16 cellular contexts compared by ENCODE assay signal in the genomic region with DNA sequence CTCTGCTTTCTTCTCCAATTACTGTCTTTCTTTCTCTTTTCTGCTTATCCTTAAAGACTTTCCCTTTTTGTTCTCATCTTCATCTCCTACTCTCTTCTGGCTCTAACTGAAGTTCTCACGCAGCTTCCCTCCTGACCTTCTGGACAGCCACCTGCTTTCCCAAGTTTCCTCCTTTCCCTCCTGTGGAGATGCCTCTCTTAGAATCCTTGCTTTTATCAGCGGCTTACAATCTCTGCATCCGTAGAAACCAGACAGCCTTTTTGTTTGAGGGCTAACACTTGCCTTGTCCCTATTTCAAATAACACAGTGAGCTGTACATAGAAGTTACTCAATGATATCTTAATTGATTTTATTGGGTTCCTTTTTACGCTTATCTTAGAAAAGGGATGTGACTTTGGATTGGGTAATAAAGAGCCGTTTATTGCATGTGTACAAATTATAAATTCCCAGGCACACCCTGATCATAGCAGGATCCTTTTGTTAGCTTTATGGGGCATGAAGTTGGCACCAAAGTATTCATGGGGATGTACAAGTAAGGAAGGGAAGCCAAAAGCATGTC. TPM values are rescaled to one million over a fixed set of nuclear protein-coding genes. Genes with fewer than 3 reads are reported as not detected.
DNase-seq lines count a peak whose midpoint lies in the region; ATAC-seq and TF ChIP-seq lines count a peak whose summit lies in the region.
"Had no signal": no experiment of that assay in that cellular context is flagged by ENCODE, and none has a peak within 500 bp of the region (broad histone marks: within the 10 kb centered on the region; RNA-seq: fewer than 3 reads in every experiment).

No MANE protein-coding gene starts in this region.

- peaks cover 29% of the 10 kb centered on the region for H3K4me1 Mint-ChIP-seq in T-helper 17 cell

- H3K27ac Mint-ChIP-seq in T-helper 17 cell = peak overlapping the region; percentile 69

- no peaks in the 10 kb centered on the region for H3K36me3 ChIP-seq in right atrium auricular region
- peaks cover 4% of the 10 kb centered on the region for H3K36me3 ChIP-seq in mucosa of descending colon (ENCODE audit: low read depth)
- H3K36me3 ChIP-seq in vagina = no peaks in the 10 kb centered on the region
- H3K36me3 ChIP-seq: ascending aorta had no signal

- DNase-seq in right atrium auricular region (ENCODE audit: low spot score) (peak; percentile 53), left cardiac atrium (no peak), T-helper 17 cell (no peak), mucosa of descending colon (no peak), vagina (ENCODE audit: extremely low spot score in 2 of 2) (no peak), HCEC 1CT (no peak), AG08395 (ENCODE audit: low spot score) (no peak)
- no peak for DNase-seq in activated CD4-positive, alpha-beta T cell treated with anti-CD3 and anti-CD28 coated beads, Interleukin-2, amount 50 U/mL, for 4 hours
- DNase-seq: activated CD4-positive, alpha-beta T cell treated with anti-CD3 and anti-CD28 coated beads, Interleukin-2, amount 50 U/mL, for 48 hours; COR-L47; MM.1S; NCI-H82; SHP77 had no signal

- H3K27me3 ChIP-seq in right atrium auricular region = no peaks in the 10 kb centered on the region
- no peaks in the 10 kb centered on the region for H3K27me3 ChIP-seq in vagina
- H3K27me3 ChIP-seq: ascending aorta had no signal

- H3K36me3 Mint-ChIP-seq in T-helper 17 cell (ENCODE audit: low read depth) = no peaks in the 10 kb centered on the region

- no peaks in the 10 kb centered on the region for H3K27me3 Mint-ChIP-seq in T-helper 17 cell

- H3K4me3 ChIP-seq in right atrium auricular region (no peak overlapping the region), mucosa of descending colon (no peak overlapping the region), vagina (no peak overlapping the region)
- H3K4me3 ChIP-seq: ascending aorta, coronary artery had no signal

- TF ChIP-seq POLR2A in vagina (IDR thresholded peaks at IDR 0.05) = no peak

- H3K4me1 ChIP-seq in right atrium auricular region (peaks cover 0 to 77% of the 10 kb centered on the region in 2 donors), mucosa of descending colon (ENCODE audit: low read depth) (peaks cover 50% of the 10 kb centered on the region), vagina (peaks cover 82% of the 10 kb centered on the region)

- ATAC-seq in left cardiac atrium (no peak), T-helper 17 cell (no peak), mucosa of descending colon (peak; percentile 39)
- ATAC-seq: esophagus mucosa had no signal

- no peak for TF ChIP-seq CTCF in right atrium auricular region (IDR thresholded peaks at IDR 0.05)
- TF ChIP-seq CTCF in mucosa of descending colon (IDR thresholded peaks at IDR 0.05) = no peak
- TF ChIP-seq CTCF in vagina (IDR thresholded peaks at IDR 0.05) = no peak

- peak overlapping the region; percentile 25 to 66 for H3K27ac ChIP-seq in right atrium auricular region
- H3K27ac ChIP-seq in vagina = peak overlapping the region; percentile 99

- no peak overlapping the region for H3K4me3 Mint-ChIP-seq in T-helper 17 cell

- H3K9me3 ChIP-seq in right atrium auricular region = no peaks in the 10 kb centered on the region
- no peaks in the 10 kb centered on the region for H3K9me3 ChIP-seq in T-helper 17 cell (ENCODE audit: control insufficient read depth, low read length, poor library complexity, severe bottlenecking)
- H3K9me3 ChIP-seq in mucosa of descending colon = no peaks in the 10 kb centered on the region
- no peaks in the 10 kb centered on the region for H3K9me3 ChIP-seq in vagina
- H3K9me3 ChIP-seq: ascending aorta had no signal

- intact Hi-C loops in left cardiac atrium (cut with DNase I) = no loop called here
- intact Hi-C loops in mucosa of descending colon (cut with DNase I, micrococcal nuclease) = no loop called here
- intact Hi-C loops in vagina (cut with DNase I) = loop anchor here (10.0 kb wide), 1 partner anchor 72 kb away; the partner anchor contains the start of gene MAPK1IP1L

RNA-seq across cellular contexts. Expression of gene LGALS3, which starts 2.0 kb away (rescaled TPM):
- total RNA-seq in right atrium auricular region = 100 to 1,000 TPM; 178 to 184 TPM
- total RNA-seq in left cardiac atrium = 100 to 1,000 TPM; 121 to 159 TPM
- total RNA-seq in T-helper 17 cell = 10 to 100 TPM; 38.7 to 49.8 TPM
- 1,000 to 10,000 TPM in 2 of 3 donors, 100 to 1,000 TPM in 1; 488 to 1,705 (median 1,380) TPM for total RNA-seq in mucosa of descending colon
- 417 TPM for total RNA-seq in vagina
